ENCODE assay signal across 8 cellular contexts in the genomic region with DNA sequence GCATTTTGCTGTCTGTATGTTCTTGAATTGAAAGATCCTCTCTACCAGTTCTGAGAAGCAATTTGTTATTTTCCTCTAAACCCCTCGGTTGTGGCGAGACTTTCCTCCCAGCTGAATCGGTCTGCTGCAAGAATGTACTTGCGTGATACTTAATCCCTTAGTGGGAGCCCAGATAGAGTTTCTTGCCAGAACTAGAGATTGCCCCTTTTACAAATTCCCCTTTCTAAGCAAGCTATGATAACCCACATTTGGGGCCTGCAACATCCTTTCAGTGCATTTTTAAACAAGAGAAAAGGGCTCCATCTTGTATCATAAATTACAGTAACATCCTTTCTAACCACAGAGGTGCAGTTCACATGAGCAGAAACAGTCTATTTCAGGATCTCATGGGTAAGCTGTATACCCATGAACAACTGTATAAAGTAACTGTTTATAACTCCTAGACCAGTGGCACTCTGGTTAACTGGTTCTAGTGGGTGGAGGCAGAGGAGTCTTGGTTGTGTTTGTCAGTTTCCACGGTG.
DNase-seq lines count a peak whose midpoint lies in the region; ATAC-seq, FAIRE-seq and TF ChIP-seq lines count a peak whose summit lies in the region.

No MANE protein-coding gene starts in this region.

- H3K27me3 Mint-ChIP-seq in activated CD4-positive, alpha-beta T cell treated with anti-CD3 and anti-CD28 coated beads, Interleukin-2, amount 10 ng/mL, durations not matched to agents 24 days and 14 days = no peaks in the 10 kb centered on the region

- peaks cover 50% of the 10 kb centered on the region for H3K4me1 Mint-ChIP-seq in activated CD4-positive, alpha-beta T cell treated with anti-CD3 and anti-CD28 coated beads, Interleukin-2, amount 10 ng/mL, durations not matched to agents 24 days and 14 days

- TF ChIP-seq EP300 in K562 (IDR thresholded peaks at IDR 0.05; ENCODE audit: low read length) = no peak

- ATAC-seq in K562 (peak; percentile 36; the same call in 2 of the 3 replicates), sciatic nerve (peak; percentile 44), GM21447 (IDR thresholded peaks at IDR 0.05; ENCODE audit: unreplicated experiment) (no peak)

- peak overlapping the region; percentile 17 for H2AFZ ChIP-seq in K562 (ENCODE audit: low read depth, low read length)

- no peak overlapping the region; a peak in 1 of 4 replicates for H3K9ac ChIP-seq in K562 (ENCODE audit: insufficient read depth in 1 of 2, low read depth in 2 of 2, low read length in 2 of 2)

- H3K36me3 ChIP-seq in K562 (ENCODE audit: control insufficient read depth, insufficient read depth, low read length) = no peaks in the 10 kb centered on the region

- H3K4me2 ChIP-seq in K562 (ENCODE audit: insufficient read depth, low read length) = no peak overlapping the region

- no peak for TF ChIP-seq RAD21 in K562 (CRISPR knock-in tag; conservative IDR thresholded peaks at IDR 0.05 in 1 of 2, IDR thresholded peaks at IDR 0.05 in 1 of 2)

- H3K79me2 ChIP-seq in K562 (ENCODE audit: control insufficient read depth, insufficient read depth, low read length) = no peaks in the 10 kb centered on the region

- peak; percentile 86 for DNase-seq in activated CD4-positive, alpha-beta T cell treated with anti-CD3 and anti-CD28 coated beads, Interleukin-2, amount 10 ng/mL, durations not matched to agents 24 days and 14 days
- DNase-seq in activated CD4-positive, alpha-beta T cell treated with anti-CD3 and anti-CD28 coated beads, Interleukin-2, amount 50 U/mL, for 1 hour = no peak
- DNase-seq in KBM-7 (peak; percentile 91), K562 (ENCODE audit: extremely low read depth in 1 of 4, low spot score in 3 of 4) (no peak), sciatic nerve (ENCODE audit: low spot score) (no peak), GF-D8 (lab: John Stamatoyannopoulos, UW) (no peak), GM19240 (ENCODE audit: insufficient read length, low spot score) (no peak)

- no peaks in the 10 kb centered on the region for H4K20me1 ChIP-seq in K562 (replicated peaks; ENCODE audit: control insufficient read depth, insufficient read depth, low read length)

- CTCF ChIA-PET in K562 (lab: Yijun Ruan, JAX; ENCODE audit: low intra/inter-chr PET ratio) = no interaction called here

- TF ChIP-seq POLR2A in K562 (conservative IDR thresholded peaks at IDR 0.05) = no peak

- H3K27ac ChIP-seq in K562 (ENCODE audit: extremely low read depth, low read depth, low read length) = no peak overlapping the region

- intact Hi-C loops in activated CD4-positive, alpha-beta T cell treated with anti-CD3 and anti-CD28 coated beads, Interleukin-2, amount 10 ng/mL, durations not matched to agents 24 days and 14 days (cut with micrococcal nuclease) = loop anchor here (1.0 to 10.0 kb wide), 11 partner anchors 14 to 732 kb away; partner anchors contain the start of gene TSHZ2
- intact Hi-C loops in K562 (cut with micrococcal nuclease) = no loop called here
- intact Hi-C loops in sciatic nerve (cut with DNase I) = no loop called here

- no peak overlapping the region for H3K4me3 ChIP-seq in K562

- peak overlapping the region; percentile 57 for H3K4me3 Mint-ChIP-seq in activated CD4-positive, alpha-beta T cell treated with anti-CD3 and anti-CD28 coated beads, Interleukin-2, amount 10 ng/mL, durations not matched to agents 24 days and 14 days

- no peaks in the 10 kb centered on the region for H3K9me3 ChIP-seq in K562 (replicated peaks; ENCODE audit: control insufficient read depth, insufficient read depth, low read depth, low read length)

- WGBS in K562 (ENCODE audit: insufficient coverage, low coverage, missing lambda C conversion rate) = 31% methylated on average over 5 of the region's 5 CpGs

- no peaks in the 10 kb centered on the region for H3K27me3 ChIP-seq in K562 (ENCODE audit: control insufficient read depth in 2 of 2, insufficient read depth in 2 of 2, low read length in 2 of 2)

- no peaks in the 10 kb centered on the region for H3K9me1 ChIP-seq in K562 (ENCODE audit: control insufficient read depth, insufficient read depth, low read length)

- POLR2A ChIA-PET in K562 (lab: Yijun Ruan, JAX) = no interaction called here

- H3K36me3 Mint-ChIP-seq in activated CD4-positive, alpha-beta T cell treated with anti-CD3 and anti-CD28 coated beads, Interleukin-2, amount 10 ng/mL, durations not matched to agents 24 days and 14 days (ENCODE audit: low read depth) = no peaks in the 10 kb centered on the region

- H3K27ac Mint-ChIP-seq in activated CD4-positive, alpha-beta T cell treated with anti-CD3 and anti-CD28 coated beads, Interleukin-2, amount 10 ng/mL, durations not matched to agents 24 days and 14 days = peak overlapping the region; percentile 93

- no peak for TF ChIP-seq CTCF in K562 (IDR thresholded peaks at IDR 0.05 in 2 of 3, conservative IDR thresholded peaks at IDR 0.05 in 1 of 3; ENCODE audit: insufficient read depth in 2 of 3, low read depth in 1 of 3, low read length in 3 of 3)

- H3K4me1 ChIP-seq in K562 (replicated peaks in 1 of 2; ENCODE audit: control insufficient read depth in 2 of 2, insufficient read depth in 2 of 2, low read length in 2 of 2) = peaks cover 3 to 11% of the 10 kb centered on the region in 2 experiments; a peak in 4 of 5 replicates

- H3K9me3 Mint-ChIP-seq in activated CD4-positive, alpha-beta T cell treated with anti-CD3 and anti-CD28 coated beads, Interleukin-2, amount 10 ng/mL, durations not matched to agents 24 days and 14 days = no peaks in the 10 kb centered on the region

- in situ Hi-C loops in KBM-7 (cut with MboI; ENCODE audit: low pct_unique_long_range_greater_than_20kb, low sequenced_read_pairs) = no loop called here
- in situ Hi-C loops in K562 (cut with MboI) = no loop called here

- no peak for FAIRE-seq in K562 (lab: Jason Lieb, UNC)

- BruUV-seq in K562 (replicated peaks; lab: Mats Ljungman, UMichigan) = no TSS peak

TF ChIP-seq in K562, 482 proteins besides CTCF, POLR2A, EP300 and RAD21:
- TF ChIP-seq BRD9 (IDR thresholded peaks at IDR 0.05; ENCODE audit: low read depth, partially characterized antibody) (no peak), EWSR1 (IDR thresholded peaks at IDR 0.05; ENCODE audit: borderline replicate concordance, low read depth, partially characterized antibody) (peak; percentile 26), LEF1 (IDR thresholded peaks at IDR 0.05) (no peak), XRCC4 (IDR thresholded peaks at IDR 0.05; ENCODE audit: extremely low read depth, insufficient read depth, insufficient read length) (no peak), HMBOX1 (IDR thresholded peaks at IDR 0.05) (0 out of 2 replicates have a peak, but pooled peaks have one; percentile 29), ATF2 (CRISPR knock-in tag; IDR thresholded peaks at IDR 0.05) (no peak), KLF13 (tag; IDR thresholded peaks at IDR 0.05; ENCODE audit: borderline replicate concordance, low read depth) (no peak)
- TF ChIP-seq, protein P1, sequence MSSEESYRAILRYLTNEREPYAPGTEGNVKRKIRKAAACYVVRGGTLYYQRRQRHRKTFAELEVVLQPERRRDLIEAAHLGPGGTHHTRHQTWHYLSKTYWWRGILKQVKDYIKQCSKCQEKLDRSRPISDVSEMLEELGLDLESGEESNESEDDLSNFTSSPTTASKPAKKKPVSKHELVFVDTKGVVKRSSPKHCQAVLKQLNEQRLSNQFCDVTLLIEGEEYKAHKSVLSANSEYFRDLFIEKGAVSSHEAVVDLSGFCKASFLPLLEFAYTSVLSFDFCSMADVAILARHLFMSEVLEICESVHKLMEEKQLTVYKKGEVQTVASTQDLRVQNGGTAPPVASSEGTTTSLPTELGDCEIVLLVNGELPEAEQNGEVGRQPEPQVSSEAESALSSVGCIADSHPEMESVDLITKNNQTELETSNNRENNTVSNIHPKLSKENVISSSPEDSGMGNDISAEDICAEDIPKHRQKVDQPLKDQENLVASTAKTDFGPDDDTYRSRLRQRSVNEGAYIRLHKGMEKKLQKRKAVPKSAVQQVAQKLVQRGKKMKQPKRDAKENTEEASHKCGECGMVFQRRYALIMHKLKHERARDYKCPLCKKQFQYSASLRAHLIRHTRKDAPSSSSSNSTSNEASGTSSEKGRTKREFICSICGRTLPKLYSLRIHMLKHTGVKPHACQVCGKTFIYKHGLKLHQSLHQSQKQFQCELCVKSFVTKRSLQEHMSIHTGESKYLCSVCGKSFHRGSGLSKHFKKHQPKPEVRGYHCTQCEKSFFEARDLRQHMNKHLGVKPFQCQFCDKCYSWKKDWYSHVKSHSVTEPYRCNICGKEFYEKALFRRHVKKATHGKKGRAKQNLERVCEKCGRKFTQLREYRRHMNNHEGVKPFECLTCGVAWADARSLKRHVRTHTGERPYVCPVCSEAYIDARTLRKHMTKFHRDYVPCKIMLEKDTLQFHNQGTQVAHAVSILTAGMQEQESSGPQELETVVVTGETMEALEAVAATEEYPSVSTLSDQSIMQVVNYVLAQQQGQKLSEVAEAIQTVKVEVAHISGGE (CRISPR knock-in tag; IDR thresholded peaks at IDR 0.05) = peak in 1 of 3 experiments; percentile 92; a peak in 2 of 6 replicates

Comparison
In these comparisons a context has a peak if more than half of its experiments do, and no peak if none do; other contexts are left out.
1. DNase-seq: peak in activated CD4-positive, alpha-beta T cell treated with anti-CD3 and anti-CD28 coated beads, Interleukin-2, amount 10 ng/mL, durations not matched to agents 24 days and 14 days (single experiment) and KBM-7 (single experiment); none in activated CD4-positive, alpha-beta T cell treated with anti-CD3 and anti-CD28 coated beads, Interleukin-2, amount 50 U/mL, for 1 hour (single experiment), K562 (0 of 4), sciatic nerve (single experiment), GF-D8 (single experiment) and GM19240 (single experiment).